1 cellular context compared by ENCODE assay signal in genomic region chr6:35238843-35239289, GRCh38.
TF ChIP-seq lines count a peak whose summit lies in the region.

No MANE protein-coding gene starts in this region.

TF ChIP-seq in H1, 55 proteins besides CTCF, POLR2A, EP300 and RAD21:
- TF ChIP-seq RXRA (IDR thresholded peaks at IDR 0.05; ENCODE audit: insufficient read depth, low read depth, low read length) (peak; percentile 89), CTBP2 (IDR thresholded peaks at IDR 0.05; ENCODE audit: borderline replicate concordance, insufficient read depth, insufficient read length, low read length) (peak; percentile 68), BRCA1 (IDR thresholded peaks at IDR 0.05; ENCODE audit: low read depth, low read length) (no peak), SIX5 (IDR thresholded peaks at IDR 0.05; ENCODE audit: low read depth, low read length) (no peak), E2F6 (IDR thresholded peaks at IDR 0.05) (no peak), CHD2 (IDR thresholded peaks at IDR 0.05; ENCODE audit: low read length) (0 out of 2 replicates have a peak, but pooled peaks have one; percentile 25), MAFK (IDR thresholded peaks at IDR 0.05; ENCODE audit: low read depth, low read length) (no peak), SIN3A (conservative IDR thresholded peaks at IDR 0.05 in 1 of 2, IDR thresholded peaks at IDR 0.05 in 1 of 2; ENCODE audit: low read depth in 1 of 2, low read length in 2 of 2) (peak; percentile 96 to 98), EZH2 (IDR thresholded peaks at IDR 0.05; ENCODE audit: low read depth, low read length, severe bottlenecking) (no peak), MAX (IDR thresholded peaks at IDR 0.05) (0 out of 2 replicates have a peak, but pooled peaks have one; percentile 26), YY1 (IDR thresholded peaks at IDR 0.05; ENCODE audit: low read depth, low read length) (0 out of 2 replicates have a peak, but pooled peaks have one; percentile 29), KDM4A (IDR thresholded peaks at IDR 0.05; ENCODE audit: low read depth, low read length, severe bottlenecking) (no peak), HDAC6 (IDR thresholded peaks at IDR 0.05; ENCODE audit: low read depth, low read length) (no peak), NANOG (IDR thresholded peaks at IDR 0.05; ENCODE audit: insufficient read depth, low read depth, low read length, poor library complexity, severe bottlenecking) (peak; percentile 40), POLR2AphosphoS5 (IDR thresholded peaks at IDR 0.05; ENCODE audit: low read depth, low read length) (peak; percentile 47; the same call in 1 of the 2 replicates), BCL11A (IDR thresholded peaks at IDR 0.05; ENCODE audit: low read depth in 2 of 2, low read length in 2 of 2) (no peak), SAP30 (IDR thresholded peaks at IDR 0.05; ENCODE audit: insufficient read depth, insufficient replicate concordance, low read length) (peak; percentile 66), SP1 (IDR thresholded peaks at IDR 0.05; ENCODE audit: low read depth, low read length) (peak; percentile 51; the same call in 1 of the 2 replicates), POU5F1 (IDR thresholded peaks at IDR 0.05; ENCODE audit: low read depth, low read length) (no peak), SP2 (IDR thresholded peaks at IDR 0.05; ENCODE audit: low read length) (no peak), TEAD4 (IDR thresholded peaks at IDR 0.05; ENCODE audit: low read depth, low read length) (peak; percentile 70), TBP (IDR thresholded peaks at IDR 0.05; ENCODE audit: low read depth, low read length) (no peak), GABPA (IDR thresholded peaks at IDR 0.05; ENCODE audit: borderline replicate concordance, insufficient read depth, low read length) (no peak), TCF12 (IDR thresholded peaks at IDR 0.05; ENCODE audit: low read depth, low read length) (peak; percentile 90; the same call in 1 of the 2 replicates), CBX5 (IDR thresholded peaks at IDR 0.05; ENCODE audit: low read depth, low read length) (no peak), BACH1 (IDR thresholded peaks at IDR 0.05; ENCODE audit: low read length) (no peak)
- TF ChIP-seq, protein P1, sequence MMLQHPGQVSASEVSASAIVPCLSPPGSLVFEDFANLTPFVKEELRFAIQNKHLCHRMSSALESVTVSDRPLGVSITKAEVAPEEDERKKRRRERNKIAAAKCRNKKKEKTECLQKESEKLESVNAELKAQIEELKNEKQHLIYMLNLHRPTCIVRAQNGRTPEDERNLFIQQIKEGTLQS (IDR thresholded peaks at IDR 0.05; ENCODE audit: insufficient read depth, low read depth, low read length): no peak
